In the genomic region with DNA sequence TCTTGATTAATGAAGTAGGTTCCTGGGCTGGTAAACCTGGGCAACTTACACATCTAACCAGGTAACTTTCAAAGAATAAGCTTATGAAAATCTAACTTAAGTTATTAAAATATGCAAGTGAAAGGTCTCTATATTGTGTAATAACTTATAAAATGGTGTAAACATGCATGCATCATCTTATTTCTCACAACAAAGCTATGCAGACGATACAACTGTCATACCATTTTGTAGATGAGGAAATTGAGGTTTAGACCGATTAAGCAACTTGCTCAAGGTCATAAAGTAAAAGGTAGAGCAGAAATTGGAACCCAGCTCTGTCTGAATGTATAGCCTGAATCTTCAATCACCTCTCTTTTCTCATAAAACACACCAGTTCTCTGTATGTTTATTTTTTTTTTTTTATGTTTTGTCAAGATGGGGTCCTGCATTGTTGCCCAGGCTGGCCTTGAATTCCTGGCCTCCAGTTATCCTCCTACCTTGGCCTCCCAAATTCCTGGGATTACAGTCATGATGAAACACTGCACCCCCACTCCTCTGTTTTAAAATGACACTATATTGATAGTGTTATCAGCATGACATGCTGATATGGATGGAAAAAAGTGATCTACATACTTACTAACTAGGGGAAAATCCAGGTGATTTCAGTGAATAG, we compare ENCODE assay signal across 1 cellular context.
TF ChIP-seq lines count a peak whose summit lies in the region.

No MANE protein-coding gene starts in this region.

TF ChIP-seq in HepG2, 621 proteins besides CTCF, POLR2A, EP300 and RAD21:
- TF ChIP-seq, protein P1, sequence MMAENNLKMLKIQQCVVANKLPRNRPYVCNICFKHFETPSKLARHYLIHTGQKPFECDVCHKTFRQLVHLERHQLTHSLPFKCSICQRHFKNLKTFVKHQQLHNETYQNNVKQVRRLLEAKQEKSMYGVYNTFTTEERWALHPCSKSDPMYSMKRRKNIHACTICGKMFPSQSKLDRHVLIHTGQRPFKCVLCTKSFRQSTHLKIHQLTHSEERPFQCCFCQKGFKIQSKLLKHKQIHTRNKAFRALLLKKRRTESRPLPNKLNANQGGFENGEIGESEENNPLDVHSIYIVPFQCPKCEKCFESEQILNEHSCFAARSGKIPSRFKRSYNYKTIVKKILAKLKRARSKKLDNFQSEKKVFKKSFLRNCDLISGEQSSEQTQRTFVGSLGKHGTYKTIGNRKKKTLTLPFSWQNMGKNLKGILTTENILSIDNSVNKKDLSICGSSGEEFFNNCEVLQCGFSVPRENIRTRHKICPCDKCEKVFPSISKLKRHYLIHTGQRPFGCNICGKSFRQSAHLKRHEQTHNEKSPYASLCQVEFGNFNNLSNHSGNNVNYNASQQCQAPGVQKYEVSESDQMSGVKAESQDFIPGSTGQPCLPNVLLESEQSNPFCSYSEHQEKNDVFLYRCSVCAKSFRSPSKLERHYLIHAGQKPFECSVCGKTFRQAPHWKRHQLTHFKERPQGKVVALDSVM (CRISPR knock-in tag; IDR thresholded peaks at IDR 0.05): peak; percentile 87
- no peak for TF ChIP-seq ZFP37 (CRISPR knock-in tag; IDR thresholded peaks at IDR 0.05; ENCODE audit: borderline replicate concordance)
- 0 out of 2 replicates have a peak, but pooled peaks have one; percentile 18 for TF ChIP-seq CEBPB (IDR thresholded peaks at IDR 0.05; ENCODE audit: borderline replicate concordance, low read depth, low read length)
